ENCODE assay signal across 24 cellular contexts in genomic region chr12:102371177-102371576, GRCh38.
"Had no signal": no experiment of that assay in that cellular context is flagged by ENCODE, and none has a peak within 500 bp of the region (broad histone marks: within the 10 kb centered on the region; RNA-seq: fewer than 3 reads in every experiment).

No MANE protein-coding gene starts in this region.

- H3K27ac ChIP-seq: adrenal gland, ascending aorta, brain microvascular endothelial cell, left lung, sigmoid colon, thyroid gland, upper lobe of right lung had no signal

- H3K27ac Mint-ChIP-seq: activated CD4-positive, alpha-beta T cell treated with anti-CD3 and anti-CD28 coated beads, Interleukin-2, amount 10 ng/mL, durations not matched to agents 7 days and 5 days; activated T-helper 2 cell treated with anti-CD3 and anti-CD28 coated beads, Interferon-gamma antibody, Interleukin-2, Interleukin-4, amounts not matched to agents 10 μg/mL and 5 μg/mL and 100 μg/mL, durations not matched to agents 14 hours and 24 hours and 36 hours; naive thymus-derived CD4-positive, alpha-beta T cell; stimulated activated memory B cell treated with anti-CD40 and anti-IgM and Interleukin-4, amounts not matched to agents 10 μg/mL and 1 μg/mL and 100 μg/mL, for 72 hours; T-cell had no signal

- H3K4me3 ChIP-seq: adrenal gland, ascending aorta, left lung, lung, sigmoid colon, smooth muscle cell, thyroid gland, upper lobe of right lung had no signal

- H3K4me1 Mint-ChIP-seq: T-cell had no signal

- H3K4me1 ChIP-seq: adrenal gland, ascending aorta, left lung, sigmoid colon, thyroid gland, upper lobe of right lung had no signal

- ATAC-seq: naive thymus-derived CD4-positive, alpha-beta T cell; stimulated activated memory B cell treated with anti-CD40 and anti-IgM and Interleukin-4, amounts not matched to agents 10 μg/mL and 1 μg/mL and 100 μg/mL, for 72 hours; T-cell; upper lobe of right lung had no signal

- H3K27me3 ChIP-seq: adrenal gland, ascending aorta, brain microvascular endothelial cell, left lung, sigmoid colon, thyroid gland, upper lobe of right lung had no signal

- H3K4me2 ChIP-seq: smooth muscle cell had no signal

- H3K4me3 Mint-ChIP-seq: activated CD4-positive, alpha-beta T cell treated with anti-CD3 and anti-CD28 coated beads, Interleukin-2, amount 10 ng/mL, durations not matched to agents 7 days and 5 days; naive thymus-derived CD4-positive, alpha-beta T cell; stimulated activated memory B cell treated with anti-CD40 and anti-IgM and Interleukin-4, amounts not matched to agents 10 μg/mL and 1 μg/mL and 100 μg/mL, for 72 hours; T-cell had no signal

- H3K27me3 Mint-ChIP-seq: stimulated activated memory B cell treated with anti-CD40 and anti-IgM and Interleukin-4, amounts not matched to agents 10 μg/mL and 1 μg/mL and 100 μg/mL, for 72 hours had no signal

- H3K9me3 ChIP-seq: adrenal gland, ascending aorta, left lung, sigmoid colon, thyroid gland, upper lobe of right lung had no signal

- H3K36me3 Mint-ChIP-seq: stimulated activated memory B cell treated with anti-CD40 and anti-IgM and Interleukin-4, amounts not matched to agents 10 μg/mL and 1 μg/mL and 100 μg/mL, for 72 hours; T-cell had no signal

- H3K36me3 ChIP-seq: adrenal gland, ascending aorta, brain microvascular endothelial cell, left lung, sigmoid colon, thyroid gland, upper lobe of right lung had no signal

- DNase-seq: activated CD4-positive, alpha-beta T cell treated with anti-CD3 and anti-CD28 coated beads, Interleukin-2, amount 10 ng/mL, durations not matched to agents 7 days and 5 days; activated CD8-positive, alpha-beta memory T cell treated with anti-CD3 and anti-CD28 coated beads, Interleukin-2, amount 50 U/mL, for 48 hours; activated naive CD4-positive, alpha-beta T cell treated with Interleukin-2 at 50 U/mL for 16 hours; adrenal gland; brain microvascular endothelial cell; central memory CD4-positive, alpha-beta T cell; dermis blood vessel endothelial cell; effector memory CD4-positive, alpha-beta T cell; foreskin melanocyte; kidney; left lung; naive thymus-derived CD4-positive, alpha-beta T cell; retina; sigmoid colon; substantia nigra; T-cell; T-helper 9 cell; thyroid gland; upper lobe of right lung had no signal
